1 cellular context compared by ENCODE assay signal in genomic region chr13:48852911-48853310, GRCh38.
TF ChIP-seq lines count a peak whose summit lies in the region.

No MANE protein-coding gene starts in this region.

TF ChIP-seq in HepG2, 621 proteins besides CTCF, POLR2A, EP300 and RAD21 (continued from another document):
- no peak for TF ChIP-seq ZBTB43 (CRISPR knock-in tag; conservative IDR thresholded peaks at IDR 0.05)
- no peak for TF ChIP-seq ZBTB25 (CRISPR knock-in tag; IDR thresholded peaks at IDR 0.05)
- no peak for TF ChIP-seq HNF1A (IDR thresholded peaks at IDR 0.05; ENCODE audit: low read depth)
- no peak for TF ChIP-seq HNF1A (CRISPR knock-in tag; IDR thresholded peaks at IDR 0.05; ENCODE audit: borderline replicate concordance)
- no peak for TF ChIP-seq KLF11 (CRISPR knock-in tag; IDR thresholded peaks at IDR 0.05)
- TF ChIP-seq MIXL1 (CRISPR knock-in tag; IDR thresholded peaks at IDR 0.05) = no peak
- TF ChIP-seq ZNF501 (CRISPR knock-in tag; IDR thresholded peaks at IDR 0.05) = no peak
